ENCODE assay signal across 1 cellular context in the genomic region with DNA sequence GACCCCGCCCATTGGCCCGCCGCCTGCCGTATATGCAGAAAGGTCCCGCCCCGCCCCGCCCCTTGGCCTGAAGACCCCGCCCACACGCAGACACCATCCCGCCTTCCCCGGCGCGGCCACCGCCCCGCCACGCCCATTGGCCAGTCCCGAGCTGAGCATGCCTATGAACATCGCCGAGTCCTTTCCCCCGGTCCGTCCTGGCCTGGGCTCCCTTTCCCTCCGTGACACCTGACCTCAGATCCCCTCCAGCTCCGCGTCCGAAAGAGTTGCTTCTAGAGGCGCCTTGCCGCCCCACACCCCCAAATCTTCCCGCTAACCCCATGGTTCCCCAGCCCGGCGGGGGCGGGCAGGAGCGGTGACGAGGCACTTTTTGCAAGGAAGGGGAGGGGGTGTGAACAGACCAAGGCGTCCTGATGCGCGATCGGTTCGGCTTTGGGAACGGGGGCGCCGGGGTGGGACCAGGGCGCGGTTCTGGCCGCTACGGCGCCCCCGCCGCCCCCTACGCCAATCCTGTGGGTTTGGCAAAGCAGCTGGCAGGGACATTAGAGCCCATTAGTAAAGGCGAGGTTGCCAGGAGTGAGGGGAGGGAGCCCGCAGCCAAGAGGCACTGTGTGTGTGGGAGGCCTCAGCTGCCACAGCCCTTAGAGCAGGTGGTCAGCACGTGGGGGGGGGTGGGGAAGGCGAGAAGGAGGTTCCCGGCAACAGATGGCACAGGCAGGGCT.
TF ChIP-seq lines count a peak whose summit lies in the region.

No MANE protein-coding gene starts in this region.

TF ChIP-seq in IMR-90, 13 proteins besides CTCF, POLR2A, EP300 and RAD21 (continued from another document):
- TF ChIP-seq RCOR1 (IDR thresholded peaks at IDR 0.05; ENCODE audit: insufficient replicate concordance, low read length) (no peak), MXI1 (IDR thresholded peaks at IDR 0.05; ENCODE audit: borderline replicate concordance, low read depth, low read length) (peak; percentile 51; the same call in 1 of the 2 replicates), MAFK (IDR thresholded peaks at IDR 0.05; ENCODE audit: low read depth, low read length) (peak; percentile 48; the same call in 1 of the 2 replicates), RFX5 (IDR thresholded peaks at IDR 0.05; ENCODE audit: low read depth, low read length) (no peak), SMC3 (IDR thresholded peaks at IDR 0.05; ENCODE audit: low read depth, low read length) (no peak), FOS (IDR thresholded peaks at IDR 0.05; ENCODE audit: low read depth, low read length) (no peak), CHD1 (IDR thresholded peaks at IDR 0.05; ENCODE audit: low read depth, low read length) (no peak), NFE2L2 (IDR thresholded peaks at IDR 0.05; ENCODE audit: low read depth, low read length) (peak; percentile 94), BHLHE40 (IDR thresholded peaks at IDR 0.05; ENCODE audit: low read depth, low read length) (peak; percentile 89)
- TF ChIP-seq, protein P1, sequence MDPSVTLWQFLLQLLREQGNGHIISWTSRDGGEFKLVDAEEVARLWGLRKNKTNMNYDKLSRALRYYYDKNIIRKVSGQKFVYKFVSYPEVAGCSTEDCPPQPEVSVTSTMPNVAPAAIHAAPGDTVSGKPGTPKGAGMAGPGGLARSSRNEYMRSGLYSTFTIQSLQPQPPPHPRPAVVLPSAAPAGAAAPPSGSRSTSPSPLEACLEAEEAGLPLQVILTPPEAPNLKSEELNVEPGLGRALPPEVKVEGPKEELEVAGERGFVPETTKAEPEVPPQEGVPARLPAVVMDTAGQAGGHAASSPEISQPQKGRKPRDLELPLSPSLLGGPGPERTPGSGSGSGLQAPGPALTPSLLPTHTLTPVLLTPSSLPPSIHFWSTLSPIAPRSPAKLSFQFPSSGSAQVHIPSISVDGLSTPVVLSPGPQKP (IDR thresholded peaks at IDR 0.05; ENCODE audit: borderline replicate concordance, low read depth, low read length), result no peak
